ENCODE assay signal across 12 cellular contexts in genomic region chr9:69307446-69308216, GRCh38. TPM values are rescaled to one million over a fixed set of nuclear protein-coding genes. Genes with fewer than 3 reads are reported as not detected.
A peak's percentile ranks its signal among the peaks of the same experiment; 100 is the strongest.
DNase-seq lines count a peak whose midpoint lies in the region; ATAC-seq and TF ChIP-seq lines count a peak whose summit lies in the region.
"Had no signal": no experiment of that assay in that cellular context is flagged by ENCODE, and none has a peak within 500 bp of the region (broad histone marks: within the 10 kb centered on the region; RNA-seq: fewer than 3 reads in every experiment).

No MANE protein-coding gene starts in this region.

- WGBS in endodermal cell (ENCODE audit: insufficient coverage in 1 of 2, insufficient read length in 1 of 2), 2 experiments = 70 to 80% methylated on average over 4 to 5 of the region's 5 CpGs

- H3K36me3 ChIP-seq in endodermal cell (ENCODE audit: control insufficient read depth, insufficient read depth, low read length) = no peaks in the 10 kb centered on the region
- no peaks in the 10 kb centered on the region for H3K36me3 ChIP-seq in upper lobe of right lung

- H3K27ac ChIP-seq in endodermal cell (ENCODE audit: low read depth, low read length) (peak overlapping the region; percentile 59), upper lobe of right lung (peak overlapping the region; percentile 11)
- H3K27ac ChIP-seq: VCaP had no signal

- peaks cover 9% of the 10 kb centered on the region for H3K4me1 ChIP-seq in endodermal cell (ENCODE audit: control insufficient read depth, insufficient read depth, low read length)
- peaks cover 6% of the 10 kb centered on the region for H3K4me1 ChIP-seq in upper lobe of right lung

- no peak for DNase-seq in Right ventricle myocardium superior
- no peak for DNase-seq in cardiac septum (ENCODE audit: low spot score)
- DNase-seq in endodermal cell = peak; percentile 80
- DNase-seq in kidney tubule cell (ENCODE audit: low spot score) = peak; percentile 15
- no peak for DNase-seq in upper lobe of right lung
- DNase-seq: AML-193; MM.1S; stimulated activated naive CD4-positive, alpha-beta T cell treated with Interleukin-2 at 50 U/mL for 16 hours had no signal

- H3K4me3 ChIP-seq in endodermal cell (ENCODE audit: low read length) (peak overlapping the region; percentile 7), upper lobe of right lung (no peak overlapping the region)

- H3K27me3 ChIP-seq in endodermal cell (ENCODE audit: control insufficient read depth, insufficient read depth, low read length, poor library complexity, severe bottlenecking) (no peaks in the 10 kb centered on the region), upper lobe of right lung (no peaks in the 10 kb centered on the region)

- peak overlapping the region; percentile 95 for H3K27ac Mint-ChIP-seq in endodermal cell

- H3K4me3 Mint-ChIP-seq in endodermal cell = no peak overlapping the region

- no peak for TF ChIP-seq POLR2A in GM18505 (IDR thresholded peaks at IDR 0.05; ENCODE audit: borderline replicate concordance, extremely low read depth, insufficient read depth, insufficient read length)

- intact Hi-C loops in Right ventricle myocardium superior (cut with DNase I) (no loop called here), cardiac septum (cut with DNase I) (loop anchor here (5.0 kb wide), 1 partner anchor 90 kb away; no protein-coding TSS in a partner anchor), upper lobe of right lung (cut with DNase I) (no loop called here)

- H3K9me3 ChIP-seq in endodermal cell (ENCODE audit: control insufficient read depth, low read length) (peaks cover 40% of the 10 kb centered on the region), upper lobe of right lung (no peaks in the 10 kb centered on the region)

- no peaks in the 10 kb centered on the region for H3K27me3 Mint-ChIP-seq in endodermal cell (ENCODE audit: insufficient read depth)

- peaks cover 10% of the 10 kb centered on the region for H3K36me3 Mint-ChIP-seq in endodermal cell (ENCODE audit: low read depth)

- TF ChIP-seq CTCF in endodermal cell (conservative IDR thresholded peaks at IDR 0.05) (peak; percentile 47), upper lobe of right lung (IDR thresholded peaks at IDR 0.05) (peak; percentile 8)

- ATAC-seq in Right ventricle myocardium superior (ENCODE audit: poor library complexity) (peak; percentile 57), upper lobe of right lung (peak; percentile 93), HG03097 (IDR thresholded peaks at IDR 0.05; ENCODE audit: low FRiP score, unreplicated experiment) (no peak), GM18505 (IDR thresholded peaks at IDR 0.05; ENCODE audit: unreplicated experiment) (no peak), HG03045 (IDR thresholded peaks at IDR 0.05; ENCODE audit: unreplicated experiment) (no peak)

- H3K9ac ChIP-seq in endodermal cell (ENCODE audit: extremely low read depth, low read length, poor library complexity, severe bottlenecking) = no peak overlapping the region

- peaks cover 33% of the 10 kb centered on the region for H3K9me3 Mint-ChIP-seq in endodermal cell

- H3K4me1 Mint-ChIP-seq in endodermal cell = peaks cover 14% of the 10 kb centered on the region

RNA-seq across cellular contexts. Expression of gene ENTREP1, which starts 17.4 kb away (rescaled TPM):
- total RNA-seq in Right ventricle myocardium superior = 18.7 TPM
- 25.1 TPM for total RNA-seq in cardiac septum
- 10 to 100 TPM; 13.7 to 25.8 TPM for total RNA-seq in endodermal cell
- polyA plus RNA-seq in endodermal cell (2013, experiment 1 of 2) = 3.3 TPM
- 2.7 TPM for polyA plus RNA-seq in endodermal cell (2013, experiment 2 of 2)
- total RNA-seq in upper lobe of right lung = 34.9 TPM

Comparison
In these comparisons a context has a peak if more than half of its experiments do, and no peak if none do; other contexts are left out.
1. ATAC-seq: peak in Right ventricle myocardium superior (single experiment) and upper lobe of right lung (single experiment); none in HG03097 (single experiment), GM18505 (single experiment) and HG03045 (single experiment).
2. DNase-seq: peak in endodermal cell (single experiment) and kidney tubule cell (single experiment); none in Right ventricle myocardium superior (single experiment), cardiac septum (single experiment) and upper lobe of right lung (single experiment).